ENCODE assay signal across 14 cellular contexts in the genomic region with DNA sequence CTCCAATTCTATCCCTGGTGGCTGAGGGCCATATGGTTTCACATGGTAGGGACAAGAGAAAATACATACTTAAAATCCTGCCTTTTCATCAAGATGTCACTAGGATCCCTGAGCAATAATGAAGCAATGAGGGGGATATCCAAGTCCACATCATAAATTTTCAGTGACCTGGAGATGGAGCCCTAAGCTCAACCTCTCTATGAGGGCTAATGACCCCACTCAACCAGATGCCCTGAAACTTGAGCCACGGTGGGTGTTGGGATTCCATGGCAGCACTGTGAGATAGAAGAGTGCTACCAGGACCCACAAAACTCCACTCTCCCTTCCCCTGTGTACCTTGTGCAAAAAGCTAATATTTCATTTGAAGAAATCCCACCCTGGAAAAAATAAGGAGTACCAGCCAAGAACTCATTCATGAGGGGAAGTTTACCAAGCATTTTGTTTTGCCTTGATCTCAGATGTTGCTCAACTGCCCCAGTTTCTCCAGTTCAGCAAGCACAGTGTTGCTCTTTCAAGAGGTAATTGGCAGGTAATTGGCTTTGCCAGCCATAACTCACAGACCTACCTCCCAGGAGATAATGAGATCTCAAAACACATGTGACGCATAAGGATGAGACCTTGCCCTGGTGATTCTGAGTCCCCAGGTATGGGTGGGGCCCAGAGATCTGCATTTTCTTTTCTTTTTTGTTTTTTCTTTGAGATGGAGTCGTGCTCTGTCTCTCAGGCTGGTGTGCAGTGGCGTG. TPM values are rescaled to one million over a fixed set of nuclear protein-coding genes. Genes with fewer than 3 reads are reported as not detected.
DNase-seq lines count a peak whose midpoint lies in the region; ATAC-seq, FAIRE-seq and TF ChIP-seq lines count a peak whose summit lies in the region.
"Had no signal": no experiment of that assay in that cellular context is flagged by ENCODE, and none has a peak within 500 bp of the region (broad histone marks: within the 10 kb centered on the region; RNA-seq: fewer than 3 reads in every experiment).

No MANE protein-coding gene starts in this region.

- H3K4me3 ChIP-seq in A549: no peak overlapping the region
- H3K4me3 ChIP-seq in PC-3 (ENCODE audit: low read length): no peak overlapping the region
- no peak overlapping the region for H3K4me3 ChIP-seq in foreskin fibroblast (ENCODE audit: low read depth in 1 of 2, low read length in 2 of 2)
- H3K4me3 ChIP-seq: esophagus squamous epithelium, skin epidermis, vagina had no signal

- H3K4me2 ChIP-seq in A549 (no peak overlapping the region), PC-3 (ENCODE audit: low read length) (no peak overlapping the region)

- peaks cover 2% of the 10 kb centered on the region for H3K36me3 Mint-ChIP-seq in activated T-helper 1 cell treated with anti-CD3 and anti-CD28 coated beads, Interleukin-12 subunit alpha, Interleukin-12 subunit beta, Interleukin-2, Interleukin-4 antibody, amounts not matched to agents 30 ng/mL and 10 ng/mL and 1 ng/mL, durations not matched to agents 14 hours and 24 hours and 36 hours (ENCODE audit: low read depth)
- H3K36me3 Mint-ChIP-seq: natural killer cell had no signal

- no peak overlapping the region; the same call in 1 of the 2 replicates for H2AFZ ChIP-seq in PC-3 (ENCODE audit: low read length)

- no peaks in the 10 kb centered on the region for H3K9me2 ChIP-seq in PC-3 (replicated peaks; ENCODE audit: low read length)

- H3K9me3 ChIP-seq in A549 (no peaks in the 10 kb centered on the region), PC-3 (ENCODE audit: low read length) (no peaks in the 10 kb centered on the region)
- H3K9me3 ChIP-seq: esophagus squamous epithelium, vagina had no signal

- POLR2A ChIA-PET in A549 (lab: Yijun Ruan, JAX): no interaction called here
- POLR2A ChIA-PET in PC-3 (lab: Charles Lee; ENCODE audit: unreplicated experiment): interaction anchor here (0.7 kb wide), 1 partner anchor 121 kb away, joined by 3 read pairs; no protein-coding TSS in a partner anchor

- intact Hi-C loops in PC-3 (cut with micrococcal nuclease): loop anchor here (2.0 kb wide), 1 partner anchor 155 kb away; no protein-coding TSS in a partner anchor
- intact Hi-C loops in activated T-helper 1 cell treated with anti-CD3 and anti-CD28 coated beads, Interleukin-12 subunit alpha, Interleukin-12 subunit beta, Interleukin-2, Interleukin-4 antibody, amounts not matched to agents 30 ng/mL and 10 ng/mL and 1 ng/mL, durations not matched to agents 14 hours and 24 hours and 36 hours (cut with micrococcal nuclease): loop anchor here (1.0 to 2.0 kb wide), 2 partner anchors 113 to 156 kb away; no protein-coding TSS in a partner anchor

- no peak overlapping the region for H3K9ac ChIP-seq in PC-3 (ENCODE audit: low read length)

- no peak for TF ChIP-seq EP300 in A549 (IDR thresholded peaks at IDR 0.05)

- DNase-seq in A549 (ENCODE audit: low read depth in 1 of 2, low spot score in 1 of 2) (peak in 1 of 2 experiments; percentile 12), DMS 273 treated with DMSO at 0.1 percent for 48 hours (lab: John Stamatoyannopoulos, UW) (peak; percentile 41), PC-3 (peak; percentile 32), foreskin keratinocyte (no peak), cortex of kidney (lab: John Stamatoyannopoulos, UW) (no peak), foreskin fibroblast (no peak)
- DNase-seq in activated T-helper 1 cell treated with anti-CD3 and anti-CD28 coated beads, Interleukin-12 subunit alpha, Interleukin-12 subunit beta, Interleukin-2, Interleukin-4 antibody, amounts not matched to agents 30 ng/mL and 10 ng/mL and 1 ng/mL, durations not matched to agents 14 hours and 24 hours and 36 hours (ENCODE audit: low spot score): no peak
- DNase-seq: activated gamma-delta T cell, C1 segment of cervical spinal cord, esophagus squamous epithelium, natural killer cell had no signal

- no TSS peak for BruUV-seq in PC-3 (replicated peaks; lab: Mats Ljungman, UMichigan)

- peaks cover 35% of the 10 kb centered on the region for H3K4me1 Mint-ChIP-seq in activated T-helper 1 cell treated with anti-CD3 and anti-CD28 coated beads, Interleukin-12 subunit alpha, Interleukin-12 subunit beta, Interleukin-2, Interleukin-4 antibody, amounts not matched to agents 30 ng/mL and 10 ng/mL and 1 ng/mL, durations not matched to agents 14 hours and 24 hours and 36 hours (ENCODE audit: low read depth)

- H4K20me1 ChIP-seq in PC-3 (ENCODE audit: low read length): no peaks in the 10 kb centered on the region

- H3K27me3 ChIP-seq in PC-3 (ENCODE audit: low read length): no peaks in the 10 kb centered on the region
- H3K27me3 ChIP-seq in foreskin keratinocyte: no peaks in the 10 kb centered on the region
- H3K27me3 ChIP-seq: esophagus squamous epithelium, vagina had no signal

- TF ChIP-seq CTCF in A549 (IDR thresholded peaks at IDR 0.05) (peak; percentile 19; the same call in 2 of the 3 replicates), PC-3 (conservative IDR thresholded peaks at IDR 0.05; ENCODE audit: low read depth, low read length) (peak; percentile 44; the same call in 1 of the 2 replicates), foreskin keratinocyte (conservative IDR thresholded peaks at IDR 0.05) (peak; percentile 15), foreskin fibroblast (IDR thresholded peaks at IDR 0.05; ENCODE audit: low read depth, low read length) (no peak)

- H3K36me3 ChIP-seq in PC-3 (ENCODE audit: low read depth, low read length): no peaks in the 10 kb centered on the region
- H3K36me3 ChIP-seq: esophagus squamous epithelium, vagina had no signal

- peaks cover 8% of the 10 kb centered on the region for H3K27me3 Mint-ChIP-seq in activated T-helper 1 cell treated with anti-CD3 and anti-CD28 coated beads, Interleukin-12 subunit alpha, Interleukin-12 subunit beta, Interleukin-2, Interleukin-4 antibody, amounts not matched to agents 30 ng/mL and 10 ng/mL and 1 ng/mL, durations not matched to agents 14 hours and 24 hours and 36 hours (ENCODE audit: insufficient read depth)

- no peaks in the 10 kb centered on the region for H3K79me2 ChIP-seq in PC-3 (ENCODE audit: low read length)

- no peak for TF ChIP-seq POLR2A in A549 (IDR thresholded peaks at IDR 0.05; ENCODE audit: low read length)

- H3K9me3 Mint-ChIP-seq in activated T-helper 1 cell treated with anti-CD3 and anti-CD28 coated beads, Interleukin-12 subunit alpha, Interleukin-12 subunit beta, Interleukin-2, Interleukin-4 antibody, amounts not matched to agents 30 ng/mL and 10 ng/mL and 1 ng/mL, durations not matched to agents 14 hours and 24 hours and 36 hours: no peaks in the 10 kb centered on the region
- H3K9me3 Mint-ChIP-seq: natural killer cell had no signal

- peak in 1 of 2 experiments; percentile 44; a peak in 2 of 5 replicates for TF ChIP-seq RAD21 in A549 (conservative IDR thresholded peaks at IDR 0.05 in 1 of 2, IDR thresholded peaks at IDR 0.05 in 1 of 2)

- ATAC-seq in A549: peak; percentile 56 to 60; a peak in 3 of 6 replicates
- ATAC-seq in PC-3: peak; percentile 46; the same call in 1 of the 2 replicates
- no peak for ATAC-seq in foreskin keratinocyte
- ATAC-seq in GM21515 (IDR thresholded peaks at IDR 0.05; ENCODE audit: unreplicated experiment): no peak
- ATAC-seq: natural killer cell had no signal

- CTCF ChIA-PET in A549 (lab: Yijun Ruan, JAX): interaction anchor here (1.2 kb wide), 1 partner anchor 9 kb away, joined by 3 read pairs; no protein-coding TSS in a partner anchor
- CTCF ChIA-PET in PC-3 (lab: Charles Lee): no interaction called here

- H3K4me1 ChIP-seq in A549 (peaks cover 9% of the 10 kb centered on the region; the same call in 1 of the 3 replicates), PC-3 (ENCODE audit: insufficient read depth, low read length) (no peaks in the 10 kb centered on the region), foreskin keratinocyte (peaks cover 6% of the 10 kb centered on the region)

- H3K27ac ChIP-seq in A549 (no peak overlapping the region), PC-3 (ENCODE audit: low read length) (no peak overlapping the region), foreskin keratinocyte (no peak overlapping the region)
- H3K27ac ChIP-seq: vagina had no signal

- WGBS in A549 (ENCODE audit: missing lambda C conversion rate): 86% methylated on average over 4 of the region's 4 CpGs

- FAIRE-seq in A549 (lab: Jason Lieb, UNC): no peak

- H3K4me3 Mint-ChIP-seq in activated T-helper 1 cell treated with anti-CD3 and anti-CD28 coated beads, Interleukin-12 subunit alpha, Interleukin-12 subunit beta, Interleukin-2, Interleukin-4 antibody, amounts not matched to agents 30 ng/mL and 10 ng/mL and 1 ng/mL, durations not matched to agents 14 hours and 24 hours and 36 hours: no peak overlapping the region
- H3K4me3 Mint-ChIP-seq: natural killer cell had no signal

- H3K27ac Mint-ChIP-seq in activated T-helper 1 cell treated with anti-CD3 and anti-CD28 coated beads, Interleukin-12 subunit alpha, Interleukin-12 subunit beta, Interleukin-2, Interleukin-4 antibody, amounts not matched to agents 30 ng/mL and 10 ng/mL and 1 ng/mL, durations not matched to agents 14 hours and 24 hours and 36 hours: no peak overlapping the region
- H3K27ac Mint-ChIP-seq: natural killer cell had no signal

- H3F3A ChIP-seq in PC-3 (ENCODE audit: low read length, unreplicated experiment): no peaks in the 10 kb centered on the region

TF ChIP-seq in A549, 52 proteins besides CTCF, POLR2A, EP300 and RAD21:
- TF ChIP-seq PBX3 (IDR thresholded peaks at IDR 0.05): no peak
- TF ChIP-seq KDM5A (IDR thresholded peaks at IDR 0.05): no peak
- 0 out of 3 replicates have a peak, but pooled peaks have one; percentile 21 for TF ChIP-seq SMC3 (IDR thresholded peaks at IDR 0.05)
TF ChIP-seq in A549: peak in this region for 1.

RNA-seq across cellular contexts. Expression of gene TTC39C, which starts 50.9 kb away (rescaled TPM):
- polyA plus RNA-seq in A549 (2011; rRNA removed) (18.4 and 19.2 TPM in 2 replicates), A549 (2017; fragmentation: RNase III; extraction: RNeasy Plus Mini Kit Qiagen cat#74134 plus additional on column Dnase treatment) (7.3 to 8.7 TPM (median 8.7 TPM) in 3 replicates), foreskin keratinocyte (13.3 and 16.0 TPM in 2 replicates)
- polyA plus RNA-seq in A549 (2012; cell fraction: cytosol; rRNA removed): 4.1 and 5.0 TPM in 2 replicates
- 4.7 and 6.2 TPM in 2 replicates for polyA plus RNA-seq in A549 (2012; cell fraction: nucleus; rRNA removed)
- 14.5 and 14.9 TPM in 2 replicates for polyA minus RNA-seq in A549 (2011; rRNA and poly(A)+ RNA removed)
- total RNA-seq in PC-3 (2014; rRNA removed) (24.7 and 26.3 TPM in 2 replicates), foreskin keratinocyte (15.9 and 16.9 TPM in 2 replicates)
- 28.8 and 31.8 TPM in 2 replicates for total RNA-seq in activated T-helper 1 cell treated with anti-CD3 and anti-CD28 coated beads, Interleukin-12 subunit alpha, Interleukin-12 subunit beta, Interleukin-2, Interleukin-4 antibody, amounts not matched to agents 30 ng/mL and 10 ng/mL and 1 ng/mL, durations not matched to agents 14 hours and 24 hours and 36 hours

Comparison
In these comparisons a context has a peak if more than half of its experiments do, and no peak if none do; other contexts are left out.
1. ATAC-seq: peak in A549 (2 of 2) and PC-3 (single experiment); none in foreskin keratinocyte (single experiment) and GM21515 (single experiment).
2. DNase-seq: peak in DMS 273 treated with DMSO at 0.1 percent for 48 hours (single experiment) and PC-3 (single experiment); none in foreskin keratinocyte (0 of 2), activated T-helper 1 cell treated with anti-CD3 and anti-CD28 coated beads, Interleukin-12 subunit alpha, Interleukin-12 subunit beta, Interleukin-2, Interleukin-4 antibody, amounts not matched to agents 30 ng/mL and 10 ng/mL and 1 ng/mL, durations not matched to agents 14 hours and 24 hours and 36 hours (single experiment), cortex of kidney (single experiment) and foreskin fibroblast (0 of 2).